ENCODE assay signal across 26 cellular contexts in genomic region chr4:153335665-153336064, GRCh38. TPM values are rescaled to one million over a fixed set of nuclear protein-coding genes. Genes with fewer than 3 reads are reported as not detected.
A peak's percentile ranks its signal among the peaks of the same experiment; 100 is the strongest.
DNase-seq lines count a peak whose midpoint lies in the region; ATAC-seq and TF ChIP-seq lines count a peak whose summit lies in the region.
"Had no signal": no experiment of that assay in that cellular context is flagged by ENCODE, and none has a peak within 500 bp of the region (broad histone marks: within the 10 kb centered on the region; RNA-seq: fewer than 3 reads in every experiment).

No MANE protein-coding gene starts in this region.

- H3K9ac ChIP-seq in endodermal cell (ENCODE audit: extremely low read depth, low read length, poor library complexity, severe bottlenecking) = no peak overlapping the region
- H3K9ac ChIP-seq: neural progenitor cell, parathyroid adenoma had no signal

- peak overlapping the region; percentile 14; the same call in 1 of the 2 replicates for H3K4me3 Mint-ChIP-seq in HFFc6
- no peak overlapping the region for H3K4me3 Mint-ChIP-seq in endodermal cell
- H3K4me3 Mint-ChIP-seq: activated T-cell treated with anti-CD3 and anti-CD28 coated beads, Interleukin-2, amount 50 U/mL, for 24 hours; CD4-positive, alpha-beta memory T cell; neural progenitor cell had no signal

- WGBS in endodermal cell (ENCODE audit: insufficient coverage in 1 of 2, insufficient read length in 1 of 2), 2 experiments = 91 to 98% methylated on average over 4 of the region's 4 CpGs

- ATAC-seq in foreskin keratinocyte = peak; percentile 77
- ATAC-seq in GM21723 (IDR thresholded peaks at IDR 0.05; ENCODE audit: unreplicated experiment) = no peak
- no peak for ATAC-seq in HG03108 (IDR thresholded peaks at IDR 0.05; ENCODE audit: unreplicated experiment)
- ATAC-seq: body of pancreas, left lobe of liver, right cardiac atrium had no signal

- DNase-seq in AG10803 (ENCODE audit: low read depth) (peak; percentile 13), HFFc6 (no peak), amniotic epithelial cell (ENCODE audit: low read depth) (peak; percentile 69), foreskin keratinocyte (peak; percentile 57 to 75), endodermal cell (no peak), GM13977 (ENCODE audit: low spot score) (no peak)
- DNase-seq: activated CD4-positive, alpha-beta T cell treated with anti-CD3 and anti-CD28 coated beads for 4 hours; activated CD8-positive, alpha-beta memory T cell treated with anti-CD3 and anti-CD28 coated beads for 24 hours; activated T-cell treated with anti-CD3 and anti-CD28 coated beads, Interleukin-2, amount 50 U/mL, for 24 hours; body of pancreas; CD4-positive, alpha-beta memory T cell; foreskin fibroblast; mesendoderm; NCI-H1105; NCI-H2081 treated with DMSO at 0.1 percent for 48 hours; NCI-H774; right cardiac atrium; stimulated activated CD4-positive, alpha-beta T cell treated with anti-CD3 and anti-CD28 coated beads, Interleukin-2, amount 100 ng/mL, for 24 hours; stomach; thyroid gland had no signal

- no peaks in the 10 kb centered on the region for H3K9me3 ChIP-seq in endodermal cell (ENCODE audit: control insufficient read depth, low read length)
- H3K9me3 ChIP-seq: body of pancreas, stomach, thyroid gland, vagina had no signal

- H3K36me3 ChIP-seq in endodermal cell (ENCODE audit: control insufficient read depth, insufficient read depth, low read length) = peaks cover 58% of the 10 kb centered on the region
- H3K36me3 ChIP-seq: neural progenitor cell had no signal

- H3K4me3 ChIP-seq in AG10803 (ENCODE audit: low read length) = no peak overlapping the region
- H3K4me3 ChIP-seq in endodermal cell (ENCODE audit: low read length) = no peak overlapping the region
- H3K4me3 ChIP-seq: body of pancreas, neural progenitor cell, stomach, thyroid gland, vagina had no signal

- H3K4me1 ChIP-seq in foreskin keratinocyte (peaks cover 24% of the 10 kb centered on the region), endodermal cell (ENCODE audit: control insufficient read depth, insufficient read depth, low read length) (no peaks in the 10 kb centered on the region)
- H3K4me1 ChIP-seq: body of pancreas, neural progenitor cell, parathyroid adenoma, stomach, thyroid gland, vagina had no signal

- H3K36me3 Mint-ChIP-seq in HFFc6 (ENCODE audit: low read depth) (peaks cover 17% of the 10 kb centered on the region), endodermal cell (ENCODE audit: low read depth) (peaks cover 35% of the 10 kb centered on the region)

- H3K4me1 Mint-ChIP-seq in HFFc6 (ENCODE audit: low read depth) (peaks cover 41% of the 10 kb centered on the region), endodermal cell (peaks cover 5% of the 10 kb centered on the region)
- H3K4me1 Mint-ChIP-seq: neural progenitor cell had no signal

- no peak overlapping the region for H3K27ac ChIP-seq in foreskin keratinocyte
- no peak overlapping the region for H3K27ac ChIP-seq in endodermal cell (ENCODE audit: low read depth, low read length)
- H3K27ac ChIP-seq: body of pancreas, neural progenitor cell, parathyroid adenoma, stomach, thyroid gland, vagina had no signal

- H3K27me3 ChIP-seq in foreskin keratinocyte (no peaks in the 10 kb centered on the region), endodermal cell (ENCODE audit: control insufficient read depth, insufficient read depth, low read length, poor library complexity, severe bottlenecking) (no peaks in the 10 kb centered on the region)
- H3K27me3 ChIP-seq: body of pancreas, neural progenitor cell, stomach, thyroid gland, vagina had no signal

- H3K27ac Mint-ChIP-seq in HFFc6 (peak overlapping the region; percentile 1; the same call in 1 of the 2 replicates), endodermal cell (no peak overlapping the region)
- H3K27ac Mint-ChIP-seq: activated T-cell treated with anti-CD3 and anti-CD28 coated beads, Interleukin-2, amount 50 U/mL, for 24 hours; neural progenitor cell had no signal

- H3K27me3 Mint-ChIP-seq in HFFc6 (ENCODE audit: insufficient read depth) = no peaks in the 10 kb centered on the region
- H3K27me3 Mint-ChIP-seq in endodermal cell (ENCODE audit: insufficient read depth) = no peaks in the 10 kb centered on the region
- H3K27me3 Mint-ChIP-seq: activated T-cell treated with anti-CD3 and anti-CD28 coated beads, Interleukin-2, amount 50 U/mL, for 24 hours; CD4-positive, alpha-beta memory T cell had no signal

- no peaks in the 10 kb centered on the region for H3K9me3 Mint-ChIP-seq in HFFc6
- no peaks in the 10 kb centered on the region for H3K9me3 Mint-ChIP-seq in endodermal cell
- H3K9me3 Mint-ChIP-seq: activated T-cell treated with anti-CD3 and anti-CD28 coated beads, Interleukin-2, amount 50 U/mL, for 24 hours; neural progenitor cell had no signal

- TF ChIP-seq CTCF in AG10803 (conservative IDR thresholded peaks at IDR 0.05; ENCODE audit: low read length) (no peak), HFFc6 (IDR thresholded peaks at IDR 0.05) (no peak), foreskin keratinocyte (conservative IDR thresholded peaks at IDR 0.05) (no peak), endodermal cell (conservative IDR thresholded peaks at IDR 0.05) (no peak), GM13977 (IDR thresholded peaks at IDR 0.05; ENCODE audit: extremely low read depth, insufficient read depth, missing control alignments) (no peak)

- in situ Hi-C loops in GM13977 (cut with MboI; ENCODE audit: low pct_unique_long_range_greater_than_20kb, low sequenced_read_pairs, unreplicated experiment) = loop anchor here (25.0 kb wide), 1 partner anchor 427 kb away; the partner anchor contains the start of gene RNF175

RNA-seq across cellular contexts. Expression of gene MND1, which starts 8.8 kb away (rescaled TPM):
- total RNA-seq in HFFc6 (2021; fragmentation: NEBNext Ultra II Directional; extraction: Animal tissue kit (Norgen Biotek cat#: 25700)) = 1 to 10 TPM; 4.1 to 9.2 (median 7.3) TPM
- total RNA-seq in foreskin keratinocyte = 10.8 and 15.6 TPM in 2 replicates
- 13.2 and 19.8 TPM in 2 replicates for polyA plus RNA-seq in foreskin keratinocyte
- total RNA-seq in endodermal cell = 10 to 100 TPM; 15.4 to 30.3 TPM
- 26.8 TPM for polyA plus RNA-seq in endodermal cell (2013, experiment 1 of 2)
- 26.3 TPM for polyA plus RNA-seq in endodermal cell (2013, experiment 2 of 2)
- total RNA-seq: CD4-positive, alpha-beta memory T cell; left lobe of liver; vagina had no signal

Comparison
In these comparisons a context has a peak if more than half of its experiments do, and no peak if none do; other contexts are left out.
1. DNase-seq: peak in AG10803 (single experiment), amniotic epithelial cell (single experiment) and foreskin keratinocyte (2 of 2); none in HFFc6 (single experiment), endodermal cell (single experiment) and GM13977 (single experiment).